ENCODE assay signal across 19 cellular contexts in the genomic region with DNA sequence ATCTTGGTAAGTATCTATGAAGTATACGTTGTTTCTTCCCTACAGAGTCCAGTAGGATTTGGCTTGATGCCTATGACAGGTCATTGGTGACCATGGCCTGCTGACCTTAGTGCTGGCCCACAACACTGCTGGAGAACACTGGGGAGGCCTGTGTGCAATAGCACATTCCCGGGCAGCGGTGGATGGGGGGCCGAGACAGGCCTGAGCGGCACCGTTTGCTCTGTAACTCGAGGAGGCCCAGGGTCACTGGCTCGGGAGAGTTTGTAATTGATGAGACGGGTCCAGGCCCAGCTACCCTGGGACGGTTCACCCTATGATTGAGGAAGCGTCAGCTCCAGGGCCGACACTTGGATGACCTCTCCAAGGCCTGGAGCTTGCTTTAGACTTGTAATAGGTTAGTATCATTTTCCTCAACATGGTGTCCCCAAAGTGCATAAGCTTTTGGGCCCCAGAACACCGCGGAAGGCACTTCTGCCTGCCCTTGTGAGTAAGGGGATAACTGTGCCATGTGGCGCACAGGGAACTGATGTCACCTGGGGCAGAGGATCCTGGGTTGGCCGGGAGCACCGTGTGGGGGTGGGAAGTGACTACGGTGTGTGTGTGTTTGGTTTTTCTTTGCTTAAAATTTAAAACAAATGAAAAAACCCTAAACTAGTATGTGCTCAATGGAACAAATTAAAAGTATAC. TPM values are rescaled to one million over a fixed set of nuclear protein-coding genes. Genes with fewer than 3 reads are reported as not detected.
DNase-seq lines count a peak whose midpoint lies in the region; ATAC-seq and TF ChIP-seq lines count a peak whose summit lies in the region.
"Had no signal": no experiment of that assay in that cellular context is flagged by ENCODE, and none has a peak within 500 bp of the region (broad histone marks: within the 10 kb centered on the region; RNA-seq: fewer than 3 reads in every experiment).

No MANE protein-coding gene starts in this region.

- H2BK5ac ChIP-seq in mesenchymal stem cell (ENCODE audit: low read depth, low read length, poor library complexity, severe bottlenecking) = no peak overlapping the region

- no peaks in the 10 kb centered on the region for H3K27me3 Mint-ChIP-seq in WTC11 (ENCODE audit: low read depth)
- peaks cover 6% of the 10 kb centered on the region for H3K27me3 Mint-ChIP-seq in nephron progenitor cell (ENCODE audit: low read depth, poor library complexity)
- H3K27me3 Mint-ChIP-seq in MCF 10A (ENCODE audit: insufficient read depth, unreplicated experiment) = peaks cover 2% of the 10 kb centered on the region

- peaks cover 0 to 4% of the 10 kb centered on the region in 2 experiments for H3K27me3 ChIP-seq in mesenchymal stem cell (ENCODE audit: control insufficient read depth in 1 of 2, insufficient read depth in 1 of 2, low read length in 2 of 2)

- TF ChIP-seq CTCF in WTC11 (IDR thresholded peaks at IDR 0.05) (no peak), nephron progenitor cell (IDR thresholded peaks at IDR 0.05) (no peak), MCF 10A (IDR thresholded peaks at IDR 0.05; ENCODE audit: unreplicated experiment) (no peak)

- DNase-seq in HuH-7.5 (ENCODE audit: low spot score) (peak; percentile 39), WTC11 (ENCODE audit: low spot score) (no peak), foreskin melanocyte (peak; percentile 36), nephron progenitor cell (peak; percentile 67), MCF 10A (ENCODE audit: unreplicated experiment) (no peak), mesenchymal stem cell (no peak), NCI-H510A treated with DMSO at 0.1 percent for 48 hours (lab: John Stamatoyannopoulos, UW) (no peak)
- no peak for DNase-seq in stimulated activated CD4-positive, alpha-beta T cell treated with anti-CD3 and anti-CD28 coated beads, Interleukin-4, amount 100 ng/mL, for 1 hour
- DNase-seq: Caco-2; CD8-positive, alpha-beta memory T cell; DND-41; GDM1; HCEC 1CT; HFFc6 had no signal

- H3K36me3 Mint-ChIP-seq in WTC11 = 0 out of 2 replicates have a peak, but pooled peaks cover 4% of the 10 kb centered on the region
- peaks cover 4% of the 10 kb centered on the region for H3K36me3 Mint-ChIP-seq in nephron progenitor cell (ENCODE audit: low read depth)
- no peaks in the 10 kb centered on the region for H3K36me3 Mint-ChIP-seq in MCF 10A (ENCODE audit: insufficient read depth, unreplicated experiment)
- H3K36me3 Mint-ChIP-seq: CD14-positive monocyte; CD8-positive, alpha-beta memory T cell had no signal

- CTCF ChIA-PET in WTC11 (lab: Charles Lee) = interaction anchor here (1.1 kb wide), 1 partner anchor 40 kb away, joined by 4 read pairs; no protein-coding TSS in a partner anchor
- CTCF ChIA-PET in MCF 10A (lab: Yijun Ruan, JAX) = interaction anchor here (0.6 kb wide), 1 partner anchor 13 kb away, joined by 3 read pairs; no protein-coding TSS in a partner anchor

- H3K9me3 ChIP-seq in mesenchymal stem cell (ENCODE audit: control insufficient read depth, low read length) = no peaks in the 10 kb centered on the region
- H3K9me3 ChIP-seq: A549 had no signal

- WGBS in mesenchymal stem cell = 86% methylated on average over 15 of the region's 18 CpGs

- H4K91ac ChIP-seq in mesenchymal stem cell (ENCODE audit: low read length) = no peak overlapping the region

- H3K4me1 Mint-ChIP-seq in WTC11 = no peaks in the 10 kb centered on the region
- H3K4me1 Mint-ChIP-seq in nephron progenitor cell = peaks cover 51% of the 10 kb centered on the region
- H3K4me1 Mint-ChIP-seq in MCF 10A (ENCODE audit: insufficient read depth, unreplicated experiment) = no peaks in the 10 kb centered on the region
- H3K4me1 Mint-ChIP-seq: CD8-positive, alpha-beta memory T cell had no signal

- H3K36me3 ChIP-seq in mesenchymal stem cell (ENCODE audit: control insufficient read depth in 1 of 2, insufficient read depth in 2 of 2, low read depth in 1 of 2, low read length in 2 of 2) = no peaks in the 10 kb centered on the region

- no peak overlapping the region for H4K8ac ChIP-seq in mesenchymal stem cell (ENCODE audit: low read length)

- no peak overlapping the region for H3K18ac ChIP-seq in mesenchymal stem cell (ENCODE audit: low read depth in 1 of 2, low read length in 2 of 2)

- no peak overlapping the region for H2AK5ac ChIP-seq in mesenchymal stem cell (ENCODE audit: low read length, severe bottlenecking)

- no peak overlapping the region for H2AFZ ChIP-seq in mesenchymal stem cell (ENCODE audit: low read depth, low read length)

- H3K79me1 ChIP-seq in mesenchymal stem cell (replicated peaks; ENCODE audit: low read length, poor library complexity, severe bottlenecking) = no peaks in the 10 kb centered on the region

- peaks cover 11% of the 10 kb centered on the region for H3K9me3 Mint-ChIP-seq in WTC11
- H3K9me3 Mint-ChIP-seq in nephron progenitor cell = peaks cover 8% of the 10 kb centered on the region
- H3K9me3 Mint-ChIP-seq in MCF 10A (ENCODE audit: unreplicated experiment) = no peaks in the 10 kb centered on the region
- H3K9me3 Mint-ChIP-seq: CD8-positive, alpha-beta memory T cell had no signal

- no peak for ATAC-seq in WTC11
- ATAC-seq: A549 had no signal

- no peak overlapping the region for H3K4me3 Mint-ChIP-seq in WTC11
- H3K4me3 Mint-ChIP-seq in nephron progenitor cell = no peak overlapping the region
- H3K4me3 Mint-ChIP-seq in MCF 10A (ENCODE audit: unreplicated experiment) = no peak overlapping the region
- H3K4me3 Mint-ChIP-seq: CD14-positive monocyte; CD8-positive, alpha-beta memory T cell; HFFc6 had no signal

- H3K27ac ChIP-seq in mesenchymal stem cell (ENCODE audit: low read length, poor library complexity, severe bottlenecking) = no peak overlapping the region
- H3K27ac ChIP-seq: A549 had no signal

- peaks cover 14% of the 10 kb centered on the region for H3K4me1 ChIP-seq in mesenchymal stem cell (ENCODE audit: control insufficient read depth, insufficient read depth, low read depth, low read length)

- H3K23ac ChIP-seq in mesenchymal stem cell (ENCODE audit: low read length in 2 of 2) = no peak overlapping the region

- no peak overlapping the region for H2BK120ac ChIP-seq in mesenchymal stem cell (ENCODE audit: low read depth, low read length)

- POLR2A ChIA-PET in WTC11 (lab: Charles Lee) = no interaction called here
- POLR2A ChIA-PET in MCF 10A (lab: Yijun Ruan, JAX) = no interaction called here

- H3K4me3 ChIP-seq in mesenchymal stem cell (ENCODE audit: insufficient read depth in 1 of 2, low read depth in 1 of 2, low read length in 2 of 2) = no peak overlapping the region
- H3K4me3 ChIP-seq: A549 had no signal

- intact Hi-C loops in MCF 10A (cut with micrococcal nuclease) = no loop called here

- H3K9ac ChIP-seq in mesenchymal stem cell (ENCODE audit: low read length) = no peak overlapping the region

- no peak overlapping the region for H3K27ac Mint-ChIP-seq in WTC11
- H3K27ac Mint-ChIP-seq in nephron progenitor cell = peak overlapping the region; percentile 66
- no peak overlapping the region for H3K27ac Mint-ChIP-seq in MCF 10A (ENCODE audit: low read depth, unreplicated experiment)
- H3K27ac Mint-ChIP-seq: CD8-positive, alpha-beta memory T cell; HFFc6 had no signal

- H2BK15ac ChIP-seq in mesenchymal stem cell (ENCODE audit: low read depth, poor library complexity, severe bottlenecking) = no peak overlapping the region

- no peak overlapping the region for H3K14ac ChIP-seq in mesenchymal stem cell (ENCODE audit: low read length in 2 of 2)

- no TSS peak for BruUV-seq in MCF 10A (replicated peaks; lab: Mats Ljungman, UMichigan)

- H3K4ac ChIP-seq in mesenchymal stem cell (ENCODE audit: low read depth in 1 of 2, low read length in 2 of 2) = no peak overlapping the region

- H2BK12ac ChIP-seq in mesenchymal stem cell (ENCODE audit: low read length in 2 of 2) = no peak overlapping the region

- H3K4me2 ChIP-seq in mesenchymal stem cell (ENCODE audit: low read length, poor library complexity, severe bottlenecking) = no peak overlapping the region
- H3K4me2 ChIP-seq: A549 had no signal

TF ChIP-seq in WTC11, 78 proteins besides CTCF, POLR2A, EP300 and RAD21:
- TF ChIP-seq SOX15 (CRISPR knock-in tag; IDR thresholded peaks at IDR 0.05) (no peak), GABPB1 (CRISPR knock-in tag; IDR thresholded peaks at IDR 0.05) (peak; percentile 63; the same call in 1 of the 2 replicates)
TF ChIP-seq in WTC11: peak in this region for 1.

RNA-seq across cellular contexts. Expression of gene TRPM1, which starts 12.0 kb away (rescaled TPM):
- total RNA-seq in WTC11 (2021) (0.32 to 1.2 TPM (median 0.77 TPM) in 3 replicates), MCF 10A (2022) (not detected in 2 replicates)
- polyA plus RNA-seq in mesenchymal stem cell (2013, experiment 1 of 2) = not detected
- polyA plus RNA-seq in mesenchymal stem cell (2013, experiment 2 of 2) = not detected
- total RNA-seq: Caco-2; CD8-positive, alpha-beta memory T cell; H4; HT1080 had no signal
- polyA plus RNA-seq: A549, AG04450 had no signal

Comparison
In these comparisons a context has a peak if more than half of its experiments do, and no peak if none do; other contexts are left out.
1. DNase-seq: peak in HuH-7.5 (single experiment), foreskin melanocyte (single experiment) and nephron progenitor cell (single experiment); none in WTC11 (single experiment), MCF 10A (single experiment), mesenchymal stem cell (single experiment), stimulated activated CD4-positive, alpha-beta T cell treated with anti-CD3 and anti-CD28 coated beads, Interleukin-4, amount 100 ng/mL, for 1 hour (single experiment) and NCI-H510A treated with DMSO at 0.1 percent for 48 hours (single experiment).